Comparison of ENCODE assay signal across 8 cellular contexts in the genomic region with DNA sequence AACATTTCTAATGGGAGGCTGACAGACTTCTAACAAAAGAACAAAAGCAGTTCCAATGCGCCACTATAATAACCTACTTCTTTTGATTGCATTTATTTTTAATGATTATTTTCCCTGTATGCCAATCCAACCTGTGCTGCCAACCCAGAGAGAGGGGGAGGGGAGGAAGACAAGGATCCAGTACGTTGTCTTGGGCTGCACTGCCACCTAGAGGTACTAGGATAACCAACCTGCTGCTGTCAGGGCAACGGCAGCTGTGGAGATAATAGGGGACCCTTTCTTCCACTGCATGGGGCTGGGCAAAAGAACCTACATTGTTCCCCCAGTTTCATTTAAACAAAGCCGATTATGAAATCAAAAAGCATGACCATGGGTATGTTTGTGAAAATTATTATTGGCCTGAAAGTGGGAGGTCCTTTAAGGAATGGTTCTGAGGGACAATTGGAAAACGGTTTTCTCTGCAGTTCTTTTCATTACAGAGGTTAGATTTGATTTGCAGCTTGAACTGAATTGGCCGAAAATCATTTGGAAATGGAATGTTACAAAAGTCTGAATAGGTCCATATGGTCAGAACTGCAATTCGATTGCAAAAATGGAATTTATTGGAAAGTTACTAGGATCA.
DNase-seq lines count a peak whose midpoint lies in the region; ATAC-seq, FAIRE-seq and TF ChIP-seq lines count a peak whose summit lies in the region.

No MANE protein-coding gene starts in this region.

- H3K9me1 ChIP-seq in K562 (ENCODE audit: control insufficient read depth, insufficient read depth, low read length): no peaks in the 10 kb centered on the region

- DNase-seq in 8988T (peak; percentile 12), GM12892 (ENCODE audit: insufficient read length) (peak; percentile 21), MV-4-11 (lab: John Stamatoyannopoulos, UW) (peak; percentile 58), SHP77 (lab: John Stamatoyannopoulos, UW) (peak; percentile 39 to 58), K562 (ENCODE audit: extremely low read depth in 1 of 4, low spot score in 3 of 4) (peak; percentile 45 to 63 (median 54)), iPS-NIHi7 (ENCODE audit: extremely low spot score) (peak; percentile 90)
- DNase-seq in stimulated activated CD4-positive, alpha-beta T cell treated with anti-CD3 and anti-CD28 coated beads, Interleukin-12 subunit alpha, Interleukin-12 subunit beta, amount 100 ng/mL, for 48 hours (ENCODE audit: low read depth in 2 of 3, low spot score in 1 of 3): peak; percentile 18 to 57 (median 26)

- no peak for TF ChIP-seq POLR2A in GM12892 (IDR thresholded peaks at IDR 0.05; ENCODE audit: low read depth, low read length)
- no peak for TF ChIP-seq POLR2A in K562 (conservative IDR thresholded peaks at IDR 0.05)

- BruUV-seq in K562 (replicated peaks; lab: Mats Ljungman, UMichigan): no TSS peak

- H3K27me3 ChIP-seq in K562 (ENCODE audit: control insufficient read depth in 2 of 2, insufficient read depth in 2 of 2, low read length in 2 of 2): no peaks in the 10 kb centered on the region

- no peaks in the 10 kb centered on the region for H3K9me3 ChIP-seq in K562 (replicated peaks; ENCODE audit: control insufficient read depth, insufficient read depth, low read depth, low read length)

- WGBS in K562 (ENCODE audit: insufficient coverage, low coverage, missing lambda C conversion rate): 0% methylated on average over 6 of the region's 7 CpGs

- H3K4me1 ChIP-seq in K562 (replicated peaks in 1 of 2; ENCODE audit: control insufficient read depth in 2 of 2, insufficient read depth in 2 of 2, low read length in 2 of 2): no peaks in the 10 kb centered on the region

- no peaks in the 10 kb centered on the region for H4K20me1 ChIP-seq in K562 (replicated peaks; ENCODE audit: control insufficient read depth, insufficient read depth, low read length)

- in situ Hi-C loops in K562 (cut with MboI): no loop called here

- intact Hi-C loops in K562 (cut with micrococcal nuclease): no loop called here

- no peak overlapping the region for H3K4me3 ChIP-seq in K562

- no peaks in the 10 kb centered on the region for H3K79me2 ChIP-seq in K562 (ENCODE audit: control insufficient read depth, insufficient read depth, low read length)

- peak; percentile 36 to 59 (median 49); a peak in 5 of 6 replicates for TF ChIP-seq CTCF in K562 (IDR thresholded peaks at IDR 0.05 in 2 of 3, conservative IDR thresholded peaks at IDR 0.05 in 1 of 3; ENCODE audit: insufficient read depth in 2 of 3, low read depth in 1 of 3, low read length in 3 of 3)

- TF ChIP-seq RAD21 in K562 (CRISPR knock-in tag; conservative IDR thresholded peaks at IDR 0.05 in 1 of 2, IDR thresholded peaks at IDR 0.05 in 1 of 2): peak; percentile 58 to 68

- no peak overlapping the region for H2AFZ ChIP-seq in K562 (ENCODE audit: low read depth, low read length)

- H3K9ac ChIP-seq in K562 (ENCODE audit: insufficient read depth in 1 of 2, low read depth in 2 of 2, low read length in 2 of 2): no peak overlapping the region

- CTCF ChIA-PET in K562 (lab: Yijun Ruan, JAX; ENCODE audit: low intra/inter-chr PET ratio): no interaction called here

- H3K36me3 ChIP-seq in K562 (ENCODE audit: control insufficient read depth, insufficient read depth, low read length): no peaks in the 10 kb centered on the region

- no peak overlapping the region for H3K27ac ChIP-seq in K562 (ENCODE audit: extremely low read depth, low read depth, low read length)

- POLR2A ChIA-PET in K562 (lab: Yijun Ruan, JAX): no interaction called here

- ATAC-seq in HG02623 (IDR thresholded peaks at IDR 0.05; ENCODE audit: unreplicated experiment): peak; percentile 97
- peak; percentile 72 for ATAC-seq in K562

- no peak for TF ChIP-seq EP300 in K562 (IDR thresholded peaks at IDR 0.05; ENCODE audit: low read length)

- no peak overlapping the region for H3K4me2 ChIP-seq in K562 (ENCODE audit: insufficient read depth, low read length)

- FAIRE-seq in GM12892 (lab: Jason Lieb, UNC) (peak; percentile 50), K562 (lab: Jason Lieb, UNC) (peak; percentile 32)

TF ChIP-seq in K562, 482 proteins besides CTCF, POLR2A, EP300 and RAD21:
- peak; percentile 25; the same call in 1 of the 2 replicates for TF ChIP-seq SMC3 (conservative IDR thresholded peaks at IDR 0.05; ENCODE audit: insufficient read depth, low read depth, low read length)
- peak; percentile 25; the same call in 1 of the 2 replicates for TF ChIP-seq RFX1 (IDR thresholded peaks at IDR 0.05)
- TF ChIP-seq DEAF1 (CRISPR knock-in tag; IDR thresholded peaks at IDR 0.05): peak; percentile 24; the same call in 1 of the 2 replicates
- TF ChIP-seq HSF4 (CRISPR knock-in tag; IDR thresholded peaks at IDR 0.05; ENCODE audit: borderline replicate concordance): no peak

Comparison
In these comparisons a context has a peak if more than half of its experiments do, and no peak if none do; other contexts are left out.
1. DNase-seq: peak in every context shown above with its lines; median percentile 90 in iPS-NIHi7; 58 in MV-4-11; 54 in K562; 48 in SHP77; 26 in stimulated activated CD4-positive, alpha-beta T cell treated with anti-CD3 and anti-CD28 coated beads, Interleukin-12 subunit alpha, Interleukin-12 subunit beta, amount 100 ng/mL, for 48 hours; 21 in GM12892; 12 in 8988T.